8 cellular contexts compared by ENCODE assay signal in genomic region chr19:39412100-39412866, GRCh38. TPM values are rescaled to one million over a fixed set of nuclear protein-coding genes. Genes with fewer than 3 reads are reported as not detected.
DNase-seq lines count a peak whose midpoint lies in the region; ATAC-seq, FAIRE-seq and TF ChIP-seq lines count a peak whose summit lies in the region.

Gene PLEKHG2 (plus strand): TSS chr19:39412669. CDS start chr19:39414087, 1,418 bp downstream.

- FAIRE-seq in HepG2 (lab: Jason Lieb, UNC), result peak; percentile 96

- TF ChIP-seq EP300 in HepG2 (IDR thresholded peaks at IDR 0.05; ENCODE audit: low read depth in 2 of 2, low read length in 2 of 2), result peak in 1 of 2 experiments; percentile 35; a peak in 2 of 4 replicates
- 0 out of 2 replicates have a peak, but pooled peaks have one; percentile 6 for TF ChIP-seq EP300 in HepG2 (CRISPR knock-in tag; IDR thresholded peaks at IDR 0.05; ENCODE audit: borderline replicate concordance)

- H4K20me1 ChIP-seq in HepG2 (ENCODE audit: insufficient read depth, low read length), result peaks cover 15% of the 10 kb centered on the region; the same call in 1 of the 2 replicates

- H3K27me3 ChIP-seq in CD4-positive, CD25-positive, alpha-beta regulatory T cell (ENCODE audit: control insufficient read depth, insufficient read depth, low read length), result no peaks in the 10 kb centered on the region
- H3K27me3 ChIP-seq in HepG2 (ENCODE audit: control insufficient read depth in 1 of 2, insufficient read depth in 2 of 2, low read length in 2 of 2), result no peaks in the 10 kb centered on the region; a peak in 1 of 5 replicates

- CTCF ChIA-PET in HepG2 (lab: Yijun Ruan, JAX; ENCODE audit: low intra/inter-chr PET ratio, low total read pairs), result interaction anchor here (0.8 to 5.1 kb wide), 7 partner anchors 11 to 85 kb away, joined by 3 to 127 read pairs (median 3); partner anchors contain the start of genes MED29, PAF1 and SAMD4B

- peaks cover 30% of the 10 kb centered on the region for H3K36me3 Mint-ChIP-seq in CD4-positive, CD25-positive, alpha-beta regulatory T cell

- intact Hi-C loops in HepG2 (cut with micrococcal nuclease; ENCODE audit: unreplicated experiment), result loop anchor here (5.0 to 10.0 kb wide), 3 partner anchors 70 to 290 kb away; partner anchors contain the start of genes EID2B and SAMD4B

- no peak within 1 kb of the TSS for H2AFZ ChIP-seq in HepG2 (ENCODE audit: low read length)

- no peaks in the 10 kb centered on the region for H3K9me3 ChIP-seq in CD4-positive, CD25-positive, alpha-beta regulatory T cell (ENCODE audit: control insufficient read depth in 2 of 2, low read length in 2 of 2)
- no peaks in the 10 kb centered on the region for H3K9me3 ChIP-seq in HepG2 (ENCODE audit: low read length)

- peak within 1 kb of the TSS; percentile 99 to 100 (median 99) for H3K27ac Mint-ChIP-seq in CD4-positive, CD25-positive, alpha-beta regulatory T cell

- H3K4me1 Mint-ChIP-seq in CD4-positive, CD25-positive, alpha-beta regulatory T cell, result peaks cover 4 to 47% (median 34%) of the 10 kb centered on the region in 4 donors

- peaks cover 55% of the 10 kb centered on the region for H3K4me1 ChIP-seq in CD4-positive, CD25-positive, alpha-beta regulatory T cell (ENCODE audit: control insufficient read depth, insufficient read depth, low read length, poor library complexity, severe bottlenecking)
- H3K4me1 ChIP-seq in HepG2 (ENCODE audit: insufficient read depth, low read length), result peaks cover 61% of the 10 kb centered on the region

- peaks cover 20% of the 10 kb centered on the region for H3K27me3 Mint-ChIP-seq in CD4-positive, CD25-positive, alpha-beta regulatory T cell

- WGBS in HepG2 (ENCODE audit: low lambda C conversion rate), result under 1% methylated on average over 38 of the region's 60 CpGs

- BruUV-seq in HepG2 (replicated peaks; lab: Mats Ljungman, UMichigan), result no TSS peak

- H3K4me2 ChIP-seq in HepG2 (ENCODE audit: low read depth, low read length), result peak within 1 kb of the TSS; percentile 96

- POLR2A ChIA-PET in HepG2 (lab: Yijun Ruan, JAX), result interaction anchor here (1.0 to 2.3 kb wide), 8 partner anchors 11 to 62 kb away, joined by 3 to 123 read pairs (median 29); partner anchors contain the start of genes MED29, PAF1 and RPS16

- TF ChIP-seq POLR2A in HepG2 (IDR thresholded peaks at IDR 0.05; ENCODE audit: insufficient read depth in 1 of 2, low read depth in 2 of 2, low read length in 2 of 2), result peak; percentile 48 to 63; a peak in 3 of 4 replicates

- peak; percentile 89 for TF ChIP-seq CTCF in HepG2 (CRISPR knock-in tag; IDR thresholded peaks at IDR 0.05)

- peak; percentile 72 to 74 for ATAC-seq in CD4-positive, CD25-positive, alpha-beta regulatory T cell (ENCODE audit: low read depth in 2 of 2)
- ATAC-seq in GM19395 (IDR thresholded peaks at IDR 0.05; ENCODE audit: unreplicated experiment), result peak; percentile 61
- peak; percentile 52 for ATAC-seq in HG03565 (IDR thresholded peaks at IDR 0.05; ENCODE audit: unreplicated experiment)
- ATAC-seq in HepG2, result peak; percentile 57

- peaks cover 26% of the 10 kb centered on the region for H3K36me3 ChIP-seq in CD4-positive, CD25-positive, alpha-beta regulatory T cell (ENCODE audit: control insufficient read depth, insufficient read depth, low read length)
- H3K36me3 ChIP-seq in HepG2 (replicated peaks in 1 of 2; ENCODE audit: control insufficient read depth in 1 of 2, insufficient read depth in 2 of 2, low read length in 2 of 2), result peaks cover 0 to 6% of the 10 kb centered on the region in 2 experiments; a peak in 1 of 5 replicates

- peak within 1 kb of the TSS; percentile 75 for H3K4me3 ChIP-seq in CD4-positive, CD25-positive, alpha-beta regulatory T cell (ENCODE audit: low read depth, low read length)
- peak within 1 kb of the TSS; percentile 70 to 97 (median 95) for H3K4me3 ChIP-seq in HepG2 (replicated peaks in 1 of 3; ENCODE audit: insufficient read depth in 1 of 3, low read depth in 2 of 3, low read length in 3 of 3)

- in situ Hi-C loops in HepG2 (cut with HindIII; ENCODE audit: extremely low pct_ligation_motif_present, low pct_unique_long_range_greater_than_20kb), result no loop called here

- H3K27ac ChIP-seq in CD4-positive, CD25-positive, alpha-beta regulatory T cell (ENCODE audit: insufficient read depth, low read length, poor library complexity, severe bottlenecking), result peak within 1 kb of the TSS; percentile 100
- peak within 1 kb of the TSS; percentile 81 for H3K27ac ChIP-seq in HepG2 (ENCODE audit: extremely low read length, insufficient read depth, low read length)

- peaks cover 33% of the 10 kb centered on the region for H3K79me2 ChIP-seq in HepG2 (ENCODE audit: insufficient read depth, low read length)

- DNase-seq in CD4-positive, CD25-positive, alpha-beta regulatory T cell, result peak; percentile 92 to 99 (median 97)
- DNase-seq in NCI-H774 (lab: John Stamatoyannopoulos, UW) (peak; percentile 98), dermis blood vessel endothelial cell (peak; percentile 99), HepG2 (ENCODE audit: low spot score) (peak; percentile 98)
- DNase-seq in activated CD4-positive, alpha-beta T cell treated with anti-CD3 and anti-CD28 coated beads, Interleukin-2, amount 50 U/mL, for 4 hours, result peak; percentile 92 to 97
- peak; percentile 95 for DNase-seq in stimulated activated CD4-positive, alpha-beta T cell treated with anti-CD3 and anti-CD28 coated beads, Interleukin-4, amount 100 ng/mL, for 1 hour

- H3K9me3 Mint-ChIP-seq in CD4-positive, CD25-positive, alpha-beta regulatory T cell, result peaks cover 0 to 7% (median 0%) of the 10 kb centered on the region in 7 donors

- TF ChIP-seq RAD21 in HepG2 (CRISPR knock-in tag; IDR thresholded peaks at IDR 0.05), result peak; percentile 83

- H3K4me3 Mint-ChIP-seq in CD4-positive, CD25-positive, alpha-beta regulatory T cell, result peak within 1 kb of the TSS; percentile 95 to 99 (median 97)

- H3K9ac ChIP-seq in HepG2 (ENCODE audit: insufficient read depth, low read depth, low read length), result peak within 1 kb of the TSS; percentile 83

TF ChIP-seq in HepG2, 621 proteins besides CTCF, POLR2A, EP300 and RAD21 (continues in another document):
- TF ChIP-seq NCOA2 (CRISPR knock-in tag; IDR thresholded peaks at IDR 0.05), result peak; percentile 21; the same call in 1 of the 2 replicates
- peak; percentile 41 for TF ChIP-seq HNRNPLL (IDR thresholded peaks at IDR 0.05; ENCODE audit: low read depth, low read length, poor library complexity, severe bottlenecking)
- no peak for TF ChIP-seq ZNF557 (CRISPR knock-in tag; IDR thresholded peaks at IDR 0.05)
- TF ChIP-seq ZNF382 (CRISPR knock-in tag; IDR thresholded peaks at IDR 0.05; ENCODE audit: borderline replicate concordance), result no peak
- no peak for TF ChIP-seq SOX6 (IDR thresholded peaks at IDR 0.05)
- no peak; the same call in none of the 2 replicates for TF ChIP-seq SOX6 (CRISPR knock-in tag; IDR thresholded peaks at IDR 0.05)
- no peak for TF ChIP-seq FOSL1 (CRISPR knock-in tag; IDR thresholded peaks at IDR 0.05; ENCODE audit: borderline replicate concordance)

RNA-seq across cellular contexts. Expression of gene PLEKHG2, which starts in this region (rescaled TPM):
- total RNA-seq in CD4-positive, CD25-positive, alpha-beta regulatory T cell, result 209 TPM
- polyA plus RNA-seq in CD4-positive, CD25-positive, alpha-beta regulatory T cell, result 1 to 10 TPM; 1.3 to 3.9 (median 3.1) TPM
- total RNA-seq in dermis blood vessel endothelial cell, result 13.6 and 22.1 TPM in 2 replicates
- total RNA-seq in HepG2 (2016; rRNA removed; fragmentation: Illumina TruSeq; extraction: Trizol), result 3.6 and 5.2 TPM in 2 replicates
- total RNA-seq in HepG2 (2016; cell fraction: cytosol; rRNA removed; fragmentation: Illumina TruSeq; extraction: Trizol; ENCODE audit: low read depth), result 0.51 and 1.9 TPM in 2 replicates
- 3.1 and 4.0 TPM in 2 replicates for total RNA-seq in HepG2 (2016; cell fraction: insoluble cytoplasmic fraction; rRNA removed; fragmentation: Illumina TruSeq; extraction: Trizol)
- 2.0 and 3.5 TPM in 2 replicates for total RNA-seq in HepG2 (2016; cell fraction: membrane; rRNA removed; fragmentation: Illumina TruSeq; extraction: Trizol)
- 6.8 TPM in 2 replicates for total RNA-seq in HepG2 (2016; cell fraction: nucleus; rRNA removed; fragmentation: Illumina TruSeq; extraction: Trizol)
- 6.8 and 7.8 TPM in 2 replicates for polyA plus RNA-seq in HepG2 (2011; rRNA removed)
- polyA plus RNA-seq in HepG2 (2011; cell fraction: cytosol; rRNA removed), result 1.9 and 2.4 TPM in 2 replicates
- polyA plus RNA-seq in HepG2 (2011; cell fraction: nucleus; rRNA removed), result 30.6 and 32.3 TPM in 2 replicates
- polyA plus RNA-seq in HepG2 (2012), result 5.1 and 11.3 TPM in 2 replicates
- 0.75 and 1.5 TPM in 2 replicates for polyA plus RNA-seq in HepG2 (2016; cell fraction: cytosol; fragmentation: Illumina TruSeq; extraction: Trizol; ENCODE audit: low read depth)
- polyA plus RNA-seq in HepG2 (2016; cell fraction: insoluble cytoplasmic fraction; fragmentation: Illumina TruSeq; extraction: Trizol; ENCODE audit: low read depth), result 2.8 and 5.1 TPM in 2 replicates
- polyA plus RNA-seq in HepG2 (2016; cell fraction: membrane; fragmentation: Illumina TruSeq; extraction: Trizol; ENCODE audit: low read depth), result 2.6 and 3.5 TPM in 2 replicates
- 17.4 and 28.3 TPM in 2 replicates for polyA plus RNA-seq in HepG2 (2016; cell fraction: nucleus; fragmentation: Illumina TruSeq; extraction: Trizol; ENCODE audit: insufficient read depth, low read depth)
- polyA minus RNA-seq in HepG2 (2011; rRNA and poly(A)+ RNA removed; ENCODE audit: low replicate concordance), result 6.5 and 8.4 TPM in 2 replicates
- polyA minus RNA-seq in HepG2 (2011; cell fraction: cytosol; rRNA and poly(A)+ RNA removed), result 6.3 and 8.3 TPM in 2 replicates
- 18.9 and 20.1 TPM in 2 replicates for polyA minus RNA-seq in HepG2 (2011; cell fraction: nucleus; rRNA and poly(A)+ RNA removed)

Comparison
In these comparisons a context has a peak if more than half of its experiments do, and no peak if none do; other contexts are left out.
1. Peak in every context shown above with its lines: DNase-seq, ATAC-seq, H3K4me3 ChIP-seq and H3K27ac ChIP-seq.